Comparison of ENCODE assay signal across 7 cellular contexts in the genomic region with DNA sequence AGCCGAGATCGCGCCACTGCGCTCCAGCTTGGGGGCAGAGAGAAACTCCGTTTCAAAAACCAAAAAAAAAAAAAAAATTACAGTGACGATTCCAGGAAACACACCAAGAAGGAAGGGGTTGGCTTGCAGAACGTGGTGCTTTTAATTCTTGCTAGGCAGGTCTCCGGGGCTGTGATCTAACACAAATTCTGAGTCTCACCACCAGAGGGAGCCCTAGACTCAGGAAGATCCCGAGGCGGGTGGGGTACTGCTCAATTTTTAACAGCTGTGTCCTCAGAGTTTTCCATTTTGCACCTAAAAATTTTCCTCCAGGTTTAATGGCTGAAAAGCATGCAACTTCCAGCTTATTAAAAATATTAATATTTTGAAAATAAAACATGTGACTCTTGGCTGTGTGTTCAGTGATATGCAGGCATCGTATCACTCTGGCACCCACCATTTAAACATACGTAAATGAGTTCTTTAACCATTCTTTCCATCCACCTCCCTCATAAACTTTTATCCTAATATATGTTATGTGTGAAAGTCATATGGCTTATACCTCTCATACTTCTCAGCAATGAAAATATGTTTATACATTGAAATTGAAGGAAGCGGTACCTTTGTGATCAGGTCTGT. TPM values are rescaled to one million over a fixed set of nuclear protein-coding genes. Genes with fewer than 3 reads are reported as not detected.
A peak's percentile ranks its signal among the peaks of the same experiment; 100 is the strongest.
DNase-seq lines count a peak whose midpoint lies in the region; ATAC-seq, FAIRE-seq and TF ChIP-seq lines count a peak whose summit lies in the region.

No MANE protein-coding gene starts in this region.

- H3K36me3 ChIP-seq in neuronal stem cell (replicated peaks in 1 of 2; ENCODE audit: control insufficient read depth in 2 of 2, insufficient read depth in 2 of 2, low read length in 2 of 2) = peaks cover 0 to 2% of the 10 kb centered on the region in 2 donors

- no peak overlapping the region for H4K8ac ChIP-seq in neuronal stem cell (ENCODE audit: low read depth, low read length)

- H2BK15ac ChIP-seq in neuronal stem cell (ENCODE audit: low read length) = no peak overlapping the region

- H3K36me3 Mint-ChIP-seq in activated T-cell treated with anti-CD3 and anti-CD28 coated beads, Interleukin-2, amount 50 U/mL, for 72 hours (ENCODE audit: insufficient read depth in 2 of 2) = peaks cover 6 to 10% of the 10 kb centered on the region in 2 donors

- H3K79me1 ChIP-seq in neuronal stem cell (ENCODE audit: low read depth, low read length) = no peaks in the 10 kb centered on the region

- H3K27me3 ChIP-seq in neuronal stem cell (ENCODE audit: control insufficient read depth in 3 of 3, insufficient read depth in 3 of 3, low read depth in 1 of 3, low read length in 3 of 3) = peaks cover 0 to 5% (median 2%) of the 10 kb centered on the region in 3 experiments

- no peak overlapping the region for H3K4me2 ChIP-seq in neuronal stem cell (ENCODE audit: insufficient read depth, low read length, poor library complexity, severe bottlenecking)

- TF ChIP-seq CTCF in GM12874 (IDR thresholded peaks at IDR 0.05; ENCODE audit: insufficient read depth, low read depth, low read length) (peak; percentile 60), fibroblast of pulmonary artery (IDR thresholded peaks at IDR 0.05; ENCODE audit: low read length, missing control alignments) (peak; percentile 74)

- H2BK120ac ChIP-seq in neuronal stem cell (ENCODE audit: low read depth, low read length) = no peak overlapping the region

- H3K4me1 ChIP-seq in neuronal stem cell (ENCODE audit: control insufficient read depth in 2 of 2, insufficient read depth in 1 of 2, low read depth in 1 of 2, low read length in 2 of 2) = no peaks in the 10 kb centered on the region

- H2AK5ac ChIP-seq in neuronal stem cell (ENCODE audit: low read depth, low read length) = no peak overlapping the region

- peak overlapping the region; percentile 55 for H3K27ac Mint-ChIP-seq in activated T-cell treated with anti-CD3 and anti-CD28 coated beads, Interleukin-2, amount 50 U/mL, for 72 hours

- H3K27ac ChIP-seq in neuronal stem cell (replicated peaks; ENCODE audit: low read length) = no peak overlapping the region

- peak; percentile 59 for DNase-seq in HuH-7.5 (ENCODE audit: low spot score)
- peak; percentile 42 for DNase-seq in RCC 7860 (ENCODE audit: low spot score)
- peak; percentile 73 to 84 for DNase-seq in activated T-cell treated with anti-CD3 and anti-CD28 coated beads, Interleukin-2, amount 50 U/mL, for 72 hours
- DNase-seq in fibroblast of pulmonary artery (ENCODE audit: low read depth) = peak; percentile 78
- DNase-seq in neuronal stem cell (ENCODE audit: low spot score) = peak; percentile 72
- DNase-seq in superior temporal gyrus (ENCODE audit: extremely low spot score) = peak; percentile 92

- no peak overlapping the region for H3K14ac ChIP-seq in neuronal stem cell (ENCODE audit: low read length)

- H3K4me3 Mint-ChIP-seq in activated T-cell treated with anti-CD3 and anti-CD28 coated beads, Interleukin-2, amount 50 U/mL, for 72 hours = peak overlapping the region; percentile 16 to 74

- H3K27me3 Mint-ChIP-seq in activated T-cell treated with anti-CD3 and anti-CD28 coated beads, Interleukin-2, amount 50 U/mL, for 72 hours (ENCODE audit: low read depth) = no peaks in the 10 kb centered on the region

- no peak overlapping the region for H4K91ac ChIP-seq in neuronal stem cell (ENCODE audit: low read depth, low read length, poor library complexity)

- H3K9me3 Mint-ChIP-seq in activated T-cell treated with anti-CD3 and anti-CD28 coated beads, Interleukin-2, amount 50 U/mL, for 72 hours = peaks cover 5 to 10% of the 10 kb centered on the region in 2 donors

- H2BK5ac ChIP-seq in neuronal stem cell (ENCODE audit: low read length) = no peak overlapping the region

- no peak overlapping the region for H3K4me3 ChIP-seq in fibroblast of pulmonary artery (replicated peaks; ENCODE audit: low read depth, low read length)
- no peak overlapping the region for H3K4me3 ChIP-seq in neuronal stem cell (ENCODE audit: low read length in 2 of 2)

- peaks cover 13% of the 10 kb centered on the region for H3K4me1 Mint-ChIP-seq in activated T-cell treated with anti-CD3 and anti-CD28 coated beads, Interleukin-2, amount 50 U/mL, for 72 hours (ENCODE audit: low read depth)

- H2BK12ac ChIP-seq in neuronal stem cell (ENCODE audit: low read length) = no peak overlapping the region

- no peak overlapping the region for H3K23ac ChIP-seq in neuronal stem cell (ENCODE audit: low read depth, low read length, poor library complexity)

- no peak overlapping the region for H3K18ac ChIP-seq in neuronal stem cell (ENCODE audit: low read length)

- FAIRE-seq in RCC 7860 (lab: Jason Lieb, UNC) = peak; percentile 29

- peak; percentile 78 to 86 for ATAC-seq in activated T-cell treated with anti-CD3 and anti-CD28 coated beads, Interleukin-2, amount 50 U/mL, for 72 hours (replicated peaks in 1 of 2)

- no peak overlapping the region for H3K9ac ChIP-seq in neuronal stem cell (ENCODE audit: low read depth, low read length, poor library complexity)

- no peak overlapping the region for H3K4ac ChIP-seq in neuronal stem cell (ENCODE audit: low read length)

- 100% methylated on average over 1 of the region's 13 CpGs; no CpG with 5 or more reads in 1 of the 2 donors for WGBS in neuronal stem cell (ENCODE audit: extremely low coverage in 2 of 2, insufficient read length in 2 of 2, insufficient replicate concordance in 1 of 2), 2 donors

- H2AFZ ChIP-seq in neuronal stem cell (ENCODE audit: low read length) = no peak overlapping the region

- peaks cover 19 to 29% of the 10 kb centered on the region in 2 donors for H3K9me3 ChIP-seq in neuronal stem cell (replicated peaks in 1 of 2; ENCODE audit: control insufficient read depth in 2 of 2, insufficient read depth in 1 of 2, low read depth in 1 of 2, low read length in 2 of 2)

RNA-seq across cellular contexts. Expression of gene NUB1, which starts 26.5 kb away (rescaled TPM):
- 10 to 100 TPM; 79.0 to 84.1 TPM for total RNA-seq in activated T-cell treated with anti-CD3 and anti-CD28 coated beads, Interleukin-2, amount 50 U/mL, for 72 hours
- 74.1 TPM for polyA plus RNA-seq in neuronal stem cell (2013, experiment 1 of 2)
- 73.2 TPM for polyA plus RNA-seq in neuronal stem cell (2013, experiment 2 of 2)

Comparison
In these comparisons a context has a peak if more than half of its experiments do, and no peak if none do; other contexts are left out.
1. DNase-seq: peak in every context shown above with its lines; median percentile 92 in superior temporal gyrus; 78 in activated T-cell treated with anti-CD3 and anti-CD28 coated beads, Interleukin-2, amount 50 U/mL, for 72 hours; 78 in fibroblast of pulmonary artery; 72 in neuronal stem cell; 59 in HuH-7.5; 42 in RCC 7860.